16 cellular contexts compared by ENCODE assay signal in the genomic region with DNA sequence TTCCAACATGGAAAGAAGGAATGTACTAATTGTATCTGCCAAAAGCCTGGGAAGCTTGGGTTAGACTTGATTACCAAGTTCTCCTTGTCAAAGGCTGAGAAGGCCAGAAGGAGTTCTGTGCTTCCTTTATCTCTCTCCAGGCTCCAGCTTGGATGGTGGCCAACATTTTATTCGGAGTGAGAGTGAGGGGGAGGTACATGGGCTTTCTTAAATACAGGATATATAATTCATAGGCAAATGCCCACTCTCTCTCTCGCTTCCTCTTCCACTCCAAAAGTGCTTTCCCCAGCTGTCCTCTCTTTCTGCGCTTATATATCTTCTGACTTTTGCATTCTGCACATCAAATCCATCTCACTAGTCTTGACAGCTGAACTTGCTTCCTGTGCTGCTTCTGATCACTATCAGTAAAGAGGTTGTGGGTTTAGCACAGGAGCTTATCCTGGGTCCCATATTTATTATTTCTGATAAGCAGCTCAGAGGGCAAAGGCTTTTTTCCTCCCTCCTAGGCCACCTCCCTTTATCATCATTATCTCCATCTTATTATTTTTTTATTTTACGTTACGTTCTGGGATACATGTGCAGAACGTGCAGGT.
"Had no signal": no experiment of that assay in that cellular context is flagged by ENCODE, and none has a peak within 500 bp of the region (broad histone marks: within the 10 kb centered on the region; RNA-seq: fewer than 3 reads in every experiment).

No MANE protein-coding gene starts in this region.

- H3K4me3 Mint-ChIP-seq: activated CD8-positive, alpha-beta T cell treated with anti-CD3 and anti-CD28 coated beads, Interleukin-2, amount 10 ng/mL, durations not matched to agents 7 days and 5 days; activated T-helper 1 cell treated with anti-CD3 and anti-CD28 coated beads, Interleukin-12 subunit alpha, Interleukin-12 subunit beta, Interleukin-2, Interleukin-4 antibody, amounts not matched to agents 30 ng/mL and 10 ng/mL and 1 ng/mL, durations not matched to agents 14 hours and 24 hours and 36 hours; WTC11 had no signal

- H3K36me3 Mint-ChIP-seq: WTC11 had no signal

- H3K27ac Mint-ChIP-seq: activated CD8-positive, alpha-beta T cell treated with anti-CD3 and anti-CD28 coated beads, Interleukin-2, amount 10 ng/mL, durations not matched to agents 7 days and 5 days; activated T-helper 1 cell treated with anti-CD3 and anti-CD28 coated beads, Interleukin-12 subunit alpha, Interleukin-12 subunit beta, Interleukin-2, Interleukin-4 antibody, amounts not matched to agents 30 ng/mL and 10 ng/mL and 1 ng/mL, durations not matched to agents 14 hours and 24 hours and 36 hours; WTC11 had no signal

- H3K4me1 Mint-ChIP-seq: WTC11 had no signal

- ATAC-seq: activated CD8-positive, alpha-beta T cell treated with anti-CD3 and anti-CD28 coated beads, Interleukin-2, amount 10 ng/mL, durations not matched to agents 7 days and 5 days; heart right ventricle; WTC11 had no signal

- DNase-seq: activated CD4-positive, alpha-beta T cell treated with anti-CD3 and anti-CD28 coated beads for 48 hours; activated CD8-positive, alpha-beta memory T cell treated with anti-CD3 and anti-CD28 coated beads, Interleukin-2, amount 50 U/mL, for 48 hours; activated CD8-positive, alpha-beta T cell treated with anti-CD3 and anti-CD28 coated beads, Interleukin-2, amount 10 ng/mL, durations not matched to agents 7 days and 5 days; activated naive CD4-positive, alpha-beta T cell treated with Interleukin-2 at 50 U/mL for 16 hours; caudate nucleus; colonic mucosa; effector CD4-positive, alpha-beta T cell; heart right ventricle; left ventricle myocardium inferior; mesendoderm; ovary; retina; thyroid gland; uterus had no signal
